9 cellular contexts compared by ENCODE assay signal in genomic region chr1:1206376-1207253, GRCh38. TPM values are rescaled to one million over a fixed set of nuclear protein-coding genes. Genes with fewer than 3 reads are reported as not detected.
DNase-seq lines count a peak whose midpoint lies in the region; ATAC-seq, FAIRE-seq and TF ChIP-seq lines count a peak whose summit lies in the region.
"Had no signal": no experiment of that assay in that cellular context is flagged by ENCODE, and none has a peak within 500 bp of the region (broad histone marks: within the 10 kb centered on the region; RNA-seq: fewer than 3 reads in every experiment).

TNFRSF18 (minus strand) TSS chr1:1206592; CDS start chr1:1206571, 21 bp downstream.

- no peak for TF ChIP-seq POLR2A in H1 (IDR thresholded peaks at IDR 0.05; ENCODE audit: control extremely low read depth in 1 of 2, low read depth in 2 of 2, low read length in 2 of 2)

- no peak for TF ChIP-seq EP300 in H1 (IDR thresholded peaks at IDR 0.05; ENCODE audit: borderline replicate concordance in 1 of 2, low read depth in 2 of 2, low read length in 2 of 2)

- H2BK12ac ChIP-seq in H1 (ENCODE audit: low read depth, low read length): peak within 1 kb of the TSS; percentile 50; the same call in 1 of the 2 replicates

- H2AK5ac ChIP-seq in H1 (ENCODE audit: low read depth, low read length): peak within 1 kb of the TSS; percentile 19; the same call in 1 of the 2 replicates

- WGBS in H1 (ENCODE audit: extremely low coverage in 1 of 2, insufficient coverage in 1 of 2, insufficient read length in 1 of 2, insufficient replicate concordance in 2 of 2, low coverage in 1 of 2, low lambda C conversion rate in 2 of 2, missing lambda C conversion rate in 1 of 2), 2 experiments: 24% methylated on average over 51 of the region's 59 CpGs; no CpG with 5 or more reads in 1 of the 2 experiments

- TF ChIP-seq CTCF in H1 (IDR thresholded peaks at IDR 0.05; ENCODE audit: control extremely low read depth in 1 of 3, insufficient read depth in 1 of 3, low read depth in 1 of 3, low read length in 3 of 3): peak in 2 of 3 experiments; percentile 9 to 11; a peak in 2 of 4 replicates

- H3K4me2 ChIP-seq in H1 (ENCODE audit: insufficient read depth in 1 of 2, low read depth in 2 of 2, low read length in 2 of 2): peak within 1 kb of the TSS; percentile 67 to 92

- H3K79me2 ChIP-seq in H1 (ENCODE audit: control insufficient read depth in 1 of 2, insufficient read depth in 2 of 2, low read length in 2 of 2): no peaks in the 10 kb centered on the region

- H3K4me1 Mint-ChIP-seq in T-helper 17 cell: peaks cover 26% of the 10 kb centered on the region

- CTCF ChIA-PET in H1 (lab: Charles Lee; ENCODE audit: partially characterized antibody): interaction anchor here (0.8 to 1.9 kb wide), 13 partner anchors 12 to 145 kb away, joined by 3 to 6 read pairs (median 3); no protein-coding TSS in a partner anchor
- CTCF ChIA-PET in HEK293T (lab: Yijun Ruan, JAX): interaction anchor here (0.5 kb wide), 1 partner anchor 54 kb away, joined by 4 read pairs; no protein-coding TSS in a partner anchor

- H3K4ac ChIP-seq in H1 (replicated peaks; ENCODE audit: insufficient read length, low read depth, low read length): peak within 1 kb of the TSS; percentile 85

- H3K27ac ChIP-seq in H1 (ENCODE audit: low read depth, low read length) (no peak within 1 kb of the TSS), rectal smooth muscle tissue (ENCODE audit: low read depth, low read length) (no peak within 1 kb of the TSS)

- no peak within 1 kb of the TSS for H4K91ac ChIP-seq in H1 (replicated peaks; ENCODE audit: insufficient read length, low read length)

- H3K27me3 ChIP-seq in H1 (replicated peaks in 1 of 4; ENCODE audit: control insufficient read depth in 3 of 4, extremely low read depth in 1 of 4, insufficient read depth in 3 of 4, low read length in 3 of 4) (peaks cover 0 to 19% (median 15%) of the 10 kb centered on the region in 4 experiments; a peak in 6 of 7 replicates), rectal smooth muscle tissue (ENCODE audit: control insufficient read depth, insufficient read depth, low read length) (peaks cover 24% of the 10 kb centered on the region)

- peaks cover 0 to 13% (median 5%) of the 10 kb centered on the region in 4 experiments; a peak in 6 of 7 replicates for H3K4me1 ChIP-seq in H1 (replicated peaks in 1 of 4; ENCODE audit: control insufficient read depth in 3 of 4, insufficient read depth in 4 of 4, low read length in 3 of 4)
- H3K4me1 ChIP-seq in rectal smooth muscle tissue (ENCODE audit: control insufficient read depth, insufficient read depth, low read length): peaks cover 5% of the 10 kb centered on the region

- peak within 1 kb of the TSS; percentile 85 for H4K8ac ChIP-seq in H1 (ENCODE audit: extremely low read depth, insufficient read depth, low read length)

- no peak within 1 kb of the TSS; the same call in 1 of the 2 replicates for H2BK5ac ChIP-seq in H1 (ENCODE audit: low read depth, low read length)

- peak within 1 kb of the TSS; percentile 93 for H3K27ac Mint-ChIP-seq in T-helper 17 cell

- no peaks in the 10 kb centered on the region for H4K20me1 ChIP-seq in H1 (replicated peaks in 1 of 2; ENCODE audit: control insufficient read depth in 1 of 2, insufficient read depth in 2 of 2, low read length in 2 of 2)

- no peak; a peak in 1 of 4 replicates for TF ChIP-seq RAD21 in H1 (IDR thresholded peaks at IDR 0.05 in 1 of 2, conservative IDR thresholded peaks at IDR 0.05 in 1 of 2; ENCODE audit: low read depth in 2 of 2, low read length in 2 of 2)

- H3K56ac ChIP-seq in H1 (replicated peaks; ENCODE audit: insufficient read length, low read depth, low read length): peak within 1 kb of the TSS; percentile 59

- FAIRE-seq in H1 (lab: Jason Lieb, UNC): no peak

- DNase-seq in T-helper 17 cell: peak; percentile 26 to 32 (median 27)
- DNase-seq in H1 (ENCODE audit: low read depth in 1 of 2, low spot score in 2 of 2): peak in 1 of 2 experiments; percentile 10
- no peak for DNase-seq in HEK293T (ENCODE audit: extremely low spot score)
- no peak for DNase-seq in NCI-H1436 treated with DMSO at 0.1 percent for 48 hours (lab: John Stamatoyannopoulos, UW)

- H3K14ac ChIP-seq in H1 (ENCODE audit: insufficient read length): no peak within 1 kb of the TSS

- H3K79me1 ChIP-seq in H1 (ENCODE audit: low read depth, low read length): no peaks in the 10 kb centered on the region

- H3K9ac ChIP-seq in H1 (replicated peaks in 1 of 4; ENCODE audit: extremely low read depth in 1 of 4, low read depth in 3 of 4, low read length in 3 of 4) (no peak within 1 kb of the TSS), rectal smooth muscle tissue (ENCODE audit: low read length) (no peak within 1 kb of the TSS)

- no peak within 1 kb of the TSS for H2BK120ac ChIP-seq in H1 (replicated peaks; ENCODE audit: low read depth, low read length)

- H3K4me3 ChIP-seq in H1 (ENCODE audit: extremely low read depth in 1 of 4, insufficient read depth in 2 of 4, low read depth in 3 of 4, low read length in 4 of 4) (peak within 1 kb of the TSS; percentile 27 to 58 (median 36); a peak in 7 of 8 replicates), rectal smooth muscle tissue (ENCODE audit: low read length) (peak within 1 kb of the TSS; percentile 21)
- H3K4me3 ChIP-seq: lung had no signal

- H2AFZ ChIP-seq in H1 (ENCODE audit: low read length): no peak within 1 kb of the TSS

- H3K36me3 Mint-ChIP-seq in T-helper 17 cell (ENCODE audit: low read depth): peaks cover 2% of the 10 kb centered on the region

- no peak within 1 kb of the TSS for H3K23ac ChIP-seq in H1 (ENCODE audit: insufficient read length)

- H2BK15ac ChIP-seq in H1 (ENCODE audit: low read length): no peak within 1 kb of the TSS; the same call in 1 of the 2 replicates

- no peaks in the 10 kb centered on the region for H3K27me3 Mint-ChIP-seq in T-helper 17 cell

- peaks cover 8% of the 10 kb centered on the region; the same call in 1 of the 2 replicates for H3K23me2 ChIP-seq in H1 (ENCODE audit: low read depth, low read length)

- ATAC-seq in GM18861 (IDR thresholded peaks at IDR 0.05; ENCODE audit: unreplicated experiment): peak; percentile 35
- peak; percentile 14 for ATAC-seq in T-helper 17 cell
- ATAC-seq in HG02840 (IDR thresholded peaks at IDR 0.05; ENCODE audit: low FRiP score, unreplicated experiment): no peak
- no peak for ATAC-seq in GM19351 (IDR thresholded peaks at IDR 0.05; ENCODE audit: unreplicated experiment)

- H4K5ac ChIP-seq in H1 (ENCODE audit: insufficient read length, low read depth, low read length): no peak within 1 kb of the TSS

- H3K4me3 Mint-ChIP-seq in T-helper 17 cell: peak within 1 kb of the TSS; percentile 91

- POLR2A ChIA-PET in H1 (lab: Charles Lee; ENCODE audit: partially characterized antibody) (interaction anchor here (0.8 to 0.9 kb wide), 2 partner anchors 24 to 35 kb away, joined by 3 read pairs; no protein-coding TSS in a partner anchor), HEK293T (lab: Yijun Ruan, JAX) (no interaction called here)

- H2BK20ac ChIP-seq in H1 (ENCODE audit: low read length): no peak within 1 kb of the TSS

- H3K36me3 ChIP-seq in H1 (ENCODE audit: control insufficient read depth in 2 of 4, insufficient read depth in 4 of 4, low read length in 3 of 4): no peaks in the 10 kb centered on the region
- H3K36me3 ChIP-seq in rectal smooth muscle tissue (ENCODE audit: control insufficient read depth, insufficient read depth, low read length): no peaks in the 10 kb centered on the region

- peak within 1 kb of the TSS; percentile 48; the same call in 1 of the 2 replicates for H3K18ac ChIP-seq in H1 (ENCODE audit: extremely low read depth, low read length)

- no peaks in the 10 kb centered on the region for H3K9me3 ChIP-seq in T-helper 17 cell (ENCODE audit: control insufficient read depth, low read length, poor library complexity, severe bottlenecking)
- H3K9me3 ChIP-seq in H1 (ENCODE audit: insufficient read depth in 2 of 2, low read depth in 1 of 2, low read length in 1 of 2): no peaks in the 10 kb centered on the region

TF ChIP-seq in H1, 55 proteins besides CTCF, POLR2A, EP300 and RAD21 (continues in another document):
- TF ChIP-seq MAFK (IDR thresholded peaks at IDR 0.05; ENCODE audit: low read depth, low read length): no peak
- TF ChIP-seq KDM5A (IDR thresholded peaks at IDR 0.05; ENCODE audit: low read length): no peak
- TF ChIP-seq HDAC2 (IDR thresholded peaks at IDR 0.05; ENCODE audit: borderline replicate concordance in 1 of 2, low read depth in 2 of 2, low read length in 2 of 2): no peak
- TF ChIP-seq PHF8 (conservative IDR thresholded peaks at IDR 0.05; ENCODE audit: low read depth, low read length): no peak
- TF ChIP-seq TEAD4 (IDR thresholded peaks at IDR 0.05; ENCODE audit: low read depth, low read length): no peak
- no peak for TF ChIP-seq TCF12 (IDR thresholded peaks at IDR 0.05; ENCODE audit: low read depth, low read length)
- no peak for TF ChIP-seq BACH1 (IDR thresholded peaks at IDR 0.05; ENCODE audit: low read length)
- TF ChIP-seq CHD2 (IDR thresholded peaks at IDR 0.05; ENCODE audit: low read length): no peak
- no peak for TF ChIP-seq JUND (IDR thresholded peaks at IDR 0.05; ENCODE audit: low read length)
- TF ChIP-seq SRF (IDR thresholded peaks at IDR 0.05; ENCODE audit: low read depth, low read length): no peak

TF ChIP-seq in HEK293T, 16 proteins besides CTCF, POLR2A, EP300 and RAD21:
- no peak for TF ChIP-seq ARNT (IDR thresholded peaks at IDR 0.05)
- no peak for TF ChIP-seq L3MBTL2 (conservative IDR thresholded peaks at IDR 0.05)
- TF ChIP-seq CTBP1 (IDR thresholded peaks at IDR 0.05; ENCODE audit: borderline replicate concordance): no peak
- no peak for TF ChIP-seq HDGF (IDR thresholded peaks at IDR 0.05; ENCODE audit: borderline replicate concordance)
- no peak for TF ChIP-seq SUZ12 (IDR thresholded peaks at IDR 0.05)
- no peak for TF ChIP-seq NFRKB (IDR thresholded peaks at IDR 0.05)
- no peak for TF ChIP-seq SP1 (IDR thresholded peaks at IDR 0.05)
- TF ChIP-seq FOXK2 (IDR thresholded peaks at IDR 0.05): no peak
- TF ChIP-seq FOXA1 (IDR thresholded peaks at IDR 0.05): no peak
- TF ChIP-seq LEF1 (IDR thresholded peaks at IDR 0.05; ENCODE audit: borderline replicate concordance): no peak
- no peak for TF ChIP-seq ZNF384 (IDR thresholded peaks at IDR 0.05)

RNA-seq across cellular contexts. Expression of gene TNFRSF18, which starts in this region (rescaled TPM):
- 10 to 100 TPM; 47.9 to 80.4 TPM for total RNA-seq in T-helper 17 cell
- 0.92 and 1.5 TPM in 2 replicates for total RNA-seq in H1 (2021; fragmentation: NEBNext Ultra II Directional; extraction: Animal tissue kit (Norgen Biotek cat#: 25700))
- polyA plus RNA-seq in H1 (2011; rRNA removed): 2.5 and 2.7 TPM in 2 replicates
- 2.9 TPM for polyA plus RNA-seq in H1 (2011; cell fraction: cytosol; rRNA removed)
- polyA plus RNA-seq in H1 (2011; cell fraction: nucleus; rRNA removed): 4.8 TPM
- polyA plus RNA-seq in H1 (2012, experiment 1 of 2): 0.51 to 2.0 TPM (median 1.5 TPM) in 4 replicates
- polyA plus RNA-seq in H1 (2012, experiment 2 of 2): 1.4 TPM
- polyA plus RNA-seq in H1 (2013, experiment 1 of 2): 1.4 TPM
- polyA plus RNA-seq in H1 (2013, experiment 2 of 2): 1.5 TPM
- polyA minus RNA-seq in H1 (2011; rRNA and poly(A)+ RNA removed): not detected in 2 replicates
- polyA minus RNA-seq in H1 (2011; cell fraction: cytosol; rRNA and poly(A)+ RNA removed): not detected
- not detected for polyA minus RNA-seq in H1 (2011; cell fraction: nucleus; rRNA and poly(A)+ RNA removed)

Comparison
In these comparisons a context has a peak if more than half of its experiments do, and no peak if none do; other contexts are left out.
1. RNA of gene TNFRSF18 (total RNA-seq): 47.9 to 80.4 TPM in T-helper 17 cell; 0.92 to 1.5 TPM in H1; every median in the first group is over 10 times any median in the second.
2. ATAC-seq: peak in GM18861 (single experiment) and T-helper 17 cell (single experiment); none in HG02840 (single experiment) and GM19351 (single experiment).
3. DNase-seq: peak in T-helper 17 cell (3 of 3); none in HEK293T (single experiment) and NCI-H1436 treated with DMSO at 0.1 percent for 48 hours (single experiment).